Comparison of ENCODE assay signal across 8 cellular contexts in genomic region chr17:75855310-75856061, GRCh38. TPM values are rescaled to one million over a fixed set of nuclear protein-coding genes. Genes with fewer than 3 reads are reported as not detected.
DNase-seq lines count a peak whose midpoint lies in the region; ATAC-seq, FAIRE-seq and TF ChIP-seq lines count a peak whose summit lies in the region.

Gene WBP2, minus strand, starts transcription at chr17:75855335. Its CDS starts 38 bp downstream, at chr17:75855297.

- DNase-seq in GM18507 (ENCODE audit: extremely low spot score, insufficient read length, low read depth) (peak; percentile 90), NCI-H2029 (lab: John Stamatoyannopoulos, UW) (peak; percentile 98), T-helper 22 cell (ENCODE audit: low read depth) (peak; percentile 98), astrocyte (ENCODE audit: low read depth) (peak; percentile 100), hepatic stellate cell (ENCODE audit: low spot score) (peak; percentile 99), aorta (peak; percentile 97 to 99)

- H3K36me3 ChIP-seq in astrocyte (ENCODE audit: insufficient read depth, low read length), result peaks cover 3% of the 10 kb centered on the region
- peaks cover 7% of the 10 kb centered on the region for H3K36me3 ChIP-seq in rectal smooth muscle tissue (ENCODE audit: control insufficient read depth, insufficient read depth, low read length)
- H3K36me3 ChIP-seq in aorta (ENCODE audit: control insufficient read depth in 1 of 2, insufficient read depth in 2 of 2, low read length in 1 of 2), result peaks cover 0 to 4% of the 10 kb centered on the region in 2 donors

- H3K4me1 Mint-ChIP-seq in astrocyte (ENCODE audit: low read depth, unreplicated experiment), result peaks cover 8% of the 10 kb centered on the region

- peak within 1 kb of the TSS; percentile 8 for H3K27ac Mint-ChIP-seq in astrocyte (ENCODE audit: unreplicated experiment)

- H3K27ac ChIP-seq in astrocyte (ENCODE audit: low read depth, low read length), result peak within 1 kb of the TSS; percentile 87
- H3K27ac ChIP-seq in rectal smooth muscle tissue (ENCODE audit: low read depth, low read length), result peak within 1 kb of the TSS; percentile 97
- peak within 1 kb of the TSS; percentile 92 to 93 for H3K27ac ChIP-seq in aorta (ENCODE audit: low read depth in 1 of 2, low read length in 2 of 2)

- H3K4me2 ChIP-seq in astrocyte (ENCODE audit: low read length), result peak within 1 kb of the TSS; percentile 94

- peaks cover 30% of the 10 kb centered on the region for H3K4me1 ChIP-seq in astrocyte (ENCODE audit: insufficient read depth, low read length)
- peaks cover 21% of the 10 kb centered on the region for H3K4me1 ChIP-seq in rectal smooth muscle tissue (ENCODE audit: control insufficient read depth, insufficient read depth, low read length)
- H3K4me1 ChIP-seq in aorta (ENCODE audit: control insufficient read depth in 1 of 2, insufficient read depth in 2 of 2, low read length in 2 of 2), result peaks cover 0 to 5% of the 10 kb centered on the region in 2 donors

- no peaks in the 10 kb centered on the region for H3K9me3 Mint-ChIP-seq in astrocyte (ENCODE audit: unreplicated experiment)

- H3K9me3 ChIP-seq in astrocyte (ENCODE audit: insufficient read depth, low read depth, low read length) (no peaks in the 10 kb centered on the region), aorta (ENCODE audit: control insufficient read depth, low read length) (no peaks in the 10 kb centered on the region)

- 0 to 1% methylated on average over 58 of the region's 58 CpGs for WGBS in aorta, 2 donors

- H3K9ac ChIP-seq in astrocyte (ENCODE audit: low read length) (peak within 1 kb of the TSS; percentile 90), rectal smooth muscle tissue (ENCODE audit: low read length) (peak within 1 kb of the TSS; percentile 98)

- intact Hi-C loops in aorta (cut with DNase I), result loop anchor here in 1 of 2 donors (1.0 to 2.0 kb wide), 3 partner anchors 22 to 71 kb away; partner anchors contain the start of genes TRIM65 and UNK

- H3K27me3 Mint-ChIP-seq in astrocyte (ENCODE audit: low read depth, unreplicated experiment), result no peaks in the 10 kb centered on the region

- peaks cover 7% of the 10 kb centered on the region for H3K79me2 ChIP-seq in astrocyte (ENCODE audit: insufficient read depth, low read length)

- H3K4me3 Mint-ChIP-seq in astrocyte (ENCODE audit: unreplicated experiment), result peak within 1 kb of the TSS; percentile 89

- H3K27me3 ChIP-seq in astrocyte (ENCODE audit: insufficient read depth, low read length) (no peaks in the 10 kb centered on the region), rectal smooth muscle tissue (ENCODE audit: control insufficient read depth, insufficient read depth, low read length) (no peaks in the 10 kb centered on the region), aorta (ENCODE audit: control insufficient read depth in 1 of 2, insufficient read depth in 2 of 2, low read length in 1 of 2) (no peaks in the 10 kb centered on the region)

- peaks cover 7% of the 10 kb centered on the region for H3K36me3 Mint-ChIP-seq in astrocyte (ENCODE audit: low read depth, unreplicated experiment)

- peak within 1 kb of the TSS; percentile 92 for H2AFZ ChIP-seq in astrocyte (ENCODE audit: low read depth, low read length)

- ATAC-seq in HG02981 (IDR thresholded peaks at IDR 0.05; ENCODE audit: unreplicated experiment) (peak; percentile 85), aorta (ENCODE audit: low FRiP score) (peak; percentile 97)

- peak; percentile 99 for FAIRE-seq in GM18507 (lab: Jason Lieb, UNC)
- peak; percentile 83 for FAIRE-seq in astrocyte (lab: Jason Lieb, UNC)

- peak; percentile 21 for TF ChIP-seq CTCF in astrocyte (IDR thresholded peaks at IDR 0.05; ENCODE audit: insufficient read depth, low read depth, low read length)

- peak within 1 kb of the TSS; percentile 89 for H3K4me3 ChIP-seq in astrocyte (ENCODE audit: insufficient read depth, low read depth, low read length)
- peak within 1 kb of the TSS; percentile 99 for H3K4me3 ChIP-seq in rectal smooth muscle tissue (ENCODE audit: low read length)
- H3K4me3 ChIP-seq in aorta (ENCODE audit: low read length in 2 of 2), result peak within 1 kb of the TSS; percentile 84 to 89

- no peaks in the 10 kb centered on the region for H4K20me1 ChIP-seq in astrocyte (ENCODE audit: insufficient read depth, low read length)

RNA-seq across cellular contexts. Expression of gene WBP2, which starts in this region (rescaled TPM):
- total RNA-seq in astrocyte (65.6 and 72.6 TPM in 2 replicates), aorta (100 to 1,000 TPM; 104 to 122 TPM)
- polyA plus RNA-seq in aorta, result 100 to 1,000 TPM in 1 of 2 donors, 10 to 100 TPM in 1; 54.6 to 123 TPM

Comparison
In these comparisons a context has a peak if more than half of its experiments do, and no peak if none do; other contexts are left out.
1. Peak in every context shown above with its lines: DNase-seq, ATAC-seq, H3K4me3 ChIP-seq and H3K27ac ChIP-seq.